In genomic region chr2:78676921-78677696, GRCh38 we compare ENCODE assay signal across 21 cellular contexts.
DNase-seq lines count a peak whose midpoint lies in the region; ATAC-seq lines count a peak whose summit lies in the region.
"Had no signal": no experiment of that assay in that cellular context is flagged by ENCODE, and none has a peak within 500 bp of the region (broad histone marks: within the 10 kb centered on the region; RNA-seq: fewer than 3 reads in every experiment).

No MANE protein-coding gene starts in this region.

- DNase-seq in NCI-H82 (lab: John Stamatoyannopoulos, UW), result peak; percentile 5
- DNase-seq in NCI-H82 treated with DMSO at 0.1 percent for 48 hours (lab: John Stamatoyannopoulos, UW; ENCODE audit: unreplicated experiment), result no peak
- DNase-seq in Karpas-422, result peak; percentile 45
- DNase-seq in SK-MEL-5 (ENCODE audit: low read depth, low spot score), result peak; percentile 14
- DNase-seq in mesendoderm, result peak; percentile 35
- no peak for DNase-seq in T-helper 1 cell
- DNase-seq in RKO (ENCODE audit: low spot score), result no peak
- DNase-seq: activated CD4-positive, CD25-positive, alpha-beta regulatory T cell; activated CD8-positive, alpha-beta T cell treated with anti-CD3 and anti-CD28 coated beads, Interleukin-2, amount 10 ng/mL, durations not matched to agents 7 days and 5 days; activated T-cell treated with anti-CD3 and anti-CD28 coated beads, Interleukin-2, amount 50 U/mL, for 48 hours; DMS153; effector memory CD4-positive, alpha-beta T cell; glutamatergic neuron; left ventricle myocardium inferior; NCI-H1105 treated with DMSO at 0.1 percent for 48 hours; NCI-H2171 treated with DMSO at 0.1 percent for 48 hours; NCI-H774; Right ventricle myocardium superior; stimulated activated CD4-positive, alpha-beta T cell treated with anti-CD3 and anti-CD28 coated beads, Interleukin-4, amount 100 ng/mL, for 1 hour had no signal

- no peaks in the 10 kb centered on the region for H4K20me1 ChIP-seq in Karpas-422 (ENCODE audit: insufficient read depth, low read depth, low read length)

- no peak overlapping the region for H2BK15ac ChIP-seq in mesendoderm (replicated peaks; ENCODE audit: low read depth)

- H3K56ac ChIP-seq in mesendoderm (ENCODE audit: low read length), result no peak overlapping the region

- no peak overlapping the region for H2BK5ac ChIP-seq in mesendoderm (ENCODE audit: low read length)

- H3K36me3 ChIP-seq in Karpas-422 (ENCODE audit: insufficient read depth, low read length) (no peaks in the 10 kb centered on the region), mesendoderm (ENCODE audit: control insufficient read depth, insufficient read depth, low read length) (no peaks in the 10 kb centered on the region)
- H3K36me3 ChIP-seq: left ventricle myocardium inferior had no signal

- no peak overlapping the region for H3K27ac ChIP-seq in Karpas-422 (ENCODE audit: low read length)
- no peak overlapping the region for H3K27ac ChIP-seq in mesendoderm (ENCODE audit: low read depth, low read length)
- H3K27ac ChIP-seq: left ventricle myocardium inferior had no signal

- no peak overlapping the region for H4K5ac ChIP-seq in mesendoderm (ENCODE audit: low read length)

- H3K27me3 ChIP-seq in Karpas-422 (ENCODE audit: low read length), result no peaks in the 10 kb centered on the region
- no peaks in the 10 kb centered on the region for H3K27me3 ChIP-seq in mesendoderm (ENCODE audit: insufficient read depth, low read length, poor library complexity)

- H2BK120ac ChIP-seq in mesendoderm (ENCODE audit: low read depth, low read length), result no peak overlapping the region

- H3K9me2 ChIP-seq in Karpas-422 (replicated peaks; ENCODE audit: insufficient read depth, low read length), result no peaks in the 10 kb centered on the region

- H3K79me1 ChIP-seq in mesendoderm (ENCODE audit: low read length), result no peaks in the 10 kb centered on the region

- WGBS in mesendoderm (ENCODE audit: extremely low coverage, insufficient coverage, low lambda C conversion rate), result no CpG with 5 or more reads among the region's 4 CpGs

- H3K23ac ChIP-seq in mesendoderm (ENCODE audit: low read length), result no peak overlapping the region

- no peaks in the 10 kb centered on the region for H3K9me3 ChIP-seq in Karpas-422 (ENCODE audit: low read length)

- H3K9ac ChIP-seq in Karpas-422 (ENCODE audit: low read length) (no peak overlapping the region), mesendoderm (ENCODE audit: low read length) (no peak overlapping the region)

- H3K4me1 ChIP-seq in Karpas-422 (ENCODE audit: low read length), result no peaks in the 10 kb centered on the region
- H3K4me1 ChIP-seq in mesendoderm (ENCODE audit: control insufficient read depth, low read depth, low read length), result no peaks in the 10 kb centered on the region
- H3K4me1 ChIP-seq: left ventricle myocardium inferior had no signal

- in situ Hi-C loops in SK-MEL-5 (cut with HindIII; ENCODE audit: low pct_unique_long_range_greater_than_20kb, low sequenced_read_pairs), result no loop called here

- H3K4me3 ChIP-seq in Karpas-422 (ENCODE audit: low read length), result no peak overlapping the region
- H3K4me3 ChIP-seq in mesendoderm (ENCODE audit: low read length), result no peak overlapping the region
- H3K4me3 ChIP-seq: left ventricle myocardium inferior, smooth muscle cell had no signal

- H3K4ac ChIP-seq in mesendoderm (ENCODE audit: low read depth, low read length), result no peak overlapping the region

- H3K4me2 ChIP-seq in Karpas-422 (ENCODE audit: low read depth, low read length, poor library complexity, severe bottlenecking) (no peak overlapping the region), mesendoderm (ENCODE audit: low read length) (no peak overlapping the region)
- H3K4me2 ChIP-seq: smooth muscle cell had no signal

- H2AK5ac ChIP-seq in mesendoderm (ENCODE audit: low read length), result no peak overlapping the region

- no peak for ATAC-seq in activated CD4-positive, CD25-positive, alpha-beta regulatory T cell treated with anti-CD3 and anti-CD28 coated beads, Interleukin-2, amount 50 U/mL, for 24 hours
- ATAC-seq: activated CD8-positive, alpha-beta T cell treated with anti-CD3 and anti-CD28 coated beads, Interleukin-2, amount 10 ng/mL, durations not matched to agents 7 days and 5 days had no signal

- H3K79me2 ChIP-seq in Karpas-422 (ENCODE audit: low read length) (no peaks in the 10 kb centered on the region), mesendoderm (ENCODE audit: control insufficient read depth, insufficient read depth, low read length) (no peaks in the 10 kb centered on the region)

- no peak overlapping the region for H4K8ac ChIP-seq in mesendoderm (ENCODE audit: low read depth, low read length)

- peak overlapping the region; percentile 75 for H2AFZ ChIP-seq in Karpas-422 (ENCODE audit: low read length)

- no peak overlapping the region for H3K18ac ChIP-seq in mesendoderm (ENCODE audit: low read length)

Comparison
In these comparisons a context has a peak if more than half of its experiments do, and no peak if none do; other contexts are left out.
1. DNase-seq: peak in NCI-H82 (single experiment), Karpas-422 (single experiment), SK-MEL-5 (single experiment) and mesendoderm (single experiment); none in NCI-H82 treated with DMSO at 0.1 percent for 48 hours (single experiment), T-helper 1 cell (0 of 5) and RKO (single experiment).